Comparison of ENCODE assay signal across 7 cellular contexts in genomic region chr19:40571005-40571318, GRCh38. TPM values are rescaled to one million over a fixed set of nuclear protein-coding genes. Genes with fewer than 3 reads are reported as not detected.
A peak's percentile ranks its signal among the peaks of the same experiment; 100 is the strongest.
DNase-seq lines count a peak whose midpoint lies in the region; ATAC-seq and TF ChIP-seq lines count a peak whose summit lies in the region.

No MANE protein-coding gene starts in this region.

- no peak overlapping the region for H2BK5ac ChIP-seq in mesendoderm (ENCODE audit: low read length)

- H3K4me3 ChIP-seq in esophagus squamous epithelium (peak overlapping the region in 2 of 4 donors; percentile 40 to 68), mesendoderm (ENCODE audit: low read length) (no peak overlapping the region)

- TF ChIP-seq CTCF in esophagus squamous epithelium (IDR thresholded peaks at IDR 0.05): no peak

- H3K4me3 Mint-ChIP-seq in stimulated activated effector memory CD8-positive, alpha-beta T cell treated with anti-CD3 and anti-CD28 coated beads, Interleukin-12 subunit alpha, Interleukin-12 subunit beta, amount 100 ng/mL, for 72 hours: peak overlapping the region; percentile 62

- no peaks in the 10 kb centered on the region for H3K9me3 Mint-ChIP-seq in stimulated activated effector memory CD8-positive, alpha-beta T cell treated with anti-CD3 and anti-CD28 coated beads, Interleukin-12 subunit alpha, Interleukin-12 subunit beta, amount 100 ng/mL, for 72 hours

- H3K36me3 Mint-ChIP-seq in stimulated activated effector memory CD8-positive, alpha-beta T cell treated with anti-CD3 and anti-CD28 coated beads, Interleukin-12 subunit alpha, Interleukin-12 subunit beta, amount 100 ng/mL, for 72 hours: peaks cover 7% of the 10 kb centered on the region

- H3K9ac ChIP-seq in mesendoderm (ENCODE audit: low read length): no peak overlapping the region

- peak overlapping the region; percentile 32 for H3K27ac Mint-ChIP-seq in stimulated activated effector memory CD8-positive, alpha-beta T cell treated with anti-CD3 and anti-CD28 coated beads, Interleukin-12 subunit alpha, Interleukin-12 subunit beta, amount 100 ng/mL, for 72 hours

- H4K8ac ChIP-seq in mesendoderm (ENCODE audit: low read depth, low read length): no peak overlapping the region

- in situ Hi-C loops in G401 (cut with HindIII; ENCODE audit: low sequenced_read_pairs): no loop called here

- peaks cover 22% of the 10 kb centered on the region for H3K4me1 Mint-ChIP-seq in stimulated activated effector memory CD8-positive, alpha-beta T cell treated with anti-CD3 and anti-CD28 coated beads, Interleukin-12 subunit alpha, Interleukin-12 subunit beta, amount 100 ng/mL, for 72 hours

- no peak overlapping the region for H3K23ac ChIP-seq in mesendoderm (ENCODE audit: low read length)

- no peaks in the 10 kb centered on the region for H3K79me1 ChIP-seq in mesendoderm (ENCODE audit: low read length)

- no peak overlapping the region for H2AK5ac ChIP-seq in mesendoderm (ENCODE audit: low read length)

- TF ChIP-seq POLR2A in Raji (IDR thresholded peaks at IDR 0.05; ENCODE audit: insufficient read depth, low read depth, low read length): peak; percentile 10; the same call in 1 of the 2 replicates
- TF ChIP-seq POLR2A in esophagus squamous epithelium (IDR thresholded peaks at IDR 0.05): no peak

- H3K56ac ChIP-seq in mesendoderm (ENCODE audit: low read length): no peak overlapping the region

- H3K9me3 ChIP-seq in esophagus squamous epithelium: no peaks in the 10 kb centered on the region

- H3K4me2 ChIP-seq in mesendoderm (ENCODE audit: low read length): no peak overlapping the region

- ATAC-seq in GM21723 (IDR thresholded peaks at IDR 0.05; ENCODE audit: unreplicated experiment) (peak; percentile 3), GM21528 (IDR thresholded peaks at IDR 0.05; ENCODE audit: low FRiP score, unreplicated experiment) (no peak)
- ATAC-seq in stimulated activated effector memory CD8-positive, alpha-beta T cell treated with anti-CD3 and anti-CD28 coated beads, Interleukin-12 subunit alpha, Interleukin-12 subunit beta, amount 100 ng/mL, for 72 hours: no peak

- DNase-seq in esophagus squamous epithelium (lab: John Stamatoyannopoulos, UW) (no peak), G401 (ENCODE audit: low spot score) (no peak), mesendoderm (no peak)
- no peak for DNase-seq in stimulated activated effector memory CD8-positive, alpha-beta T cell treated with anti-CD3 and anti-CD28 coated beads, Interleukin-12 subunit alpha, Interleukin-12 subunit beta, amount 100 ng/mL, for 72 hours (ENCODE audit: low spot score in 2 of 2)

- no peaks in the 10 kb centered on the region for H3K36me3 ChIP-seq in esophagus squamous epithelium
- no peaks in the 10 kb centered on the region for H3K36me3 ChIP-seq in mesendoderm (ENCODE audit: control insufficient read depth, insufficient read depth, low read length)

- WGBS in esophagus squamous epithelium, 2 donors: 22 to 42% methylated on average over 3 of the region's 3 CpGs
- no CpG with 5 or more reads among the region's 3 CpGs for WGBS in mesendoderm (ENCODE audit: extremely low coverage, insufficient coverage, low lambda C conversion rate)

- intact Hi-C loops in esophagus squamous epithelium (cut with DNase I): no loop called here

- H3K4me1 ChIP-seq in esophagus squamous epithelium: peaks cover 12 to 27% (median 13%) of the 10 kb centered on the region in 3 donors
- H3K4me1 ChIP-seq in mesendoderm (ENCODE audit: control insufficient read depth, low read depth, low read length): peaks cover 3% of the 10 kb centered on the region

- H3K4ac ChIP-seq in mesendoderm (ENCODE audit: low read depth, low read length): no peak overlapping the region

- no peak overlapping the region for H3K18ac ChIP-seq in mesendoderm (ENCODE audit: low read length)

- H3K27ac ChIP-seq in esophagus squamous epithelium (peak overlapping the region; percentile 31 to 80 (median 74)), mesendoderm (ENCODE audit: low read depth, low read length) (no peak overlapping the region)

- no peak overlapping the region for H2BK120ac ChIP-seq in mesendoderm (ENCODE audit: low read depth, low read length)

- H3K27me3 ChIP-seq in esophagus squamous epithelium (peaks cover 7 to 34% (median 15%) of the 10 kb centered on the region in 4 donors), mesendoderm (ENCODE audit: insufficient read depth, low read length, poor library complexity) (peaks cover 26% of the 10 kb centered on the region)

- H3K79me2 ChIP-seq in mesendoderm (ENCODE audit: control insufficient read depth, insufficient read depth, low read length): no peaks in the 10 kb centered on the region

- H2BK15ac ChIP-seq in mesendoderm (replicated peaks; ENCODE audit: low read depth): no peak overlapping the region

- H4K5ac ChIP-seq in mesendoderm (ENCODE audit: low read length): no peak overlapping the region

RNA-seq across cellular contexts. Expression of gene SHKBP1, which starts 5.7 kb away (rescaled TPM):
- 10 to 100 TPM; 42.3 to 77.9 (median 49.8) TPM for total RNA-seq in esophagus squamous epithelium
- 74.5 and 115 TPM in 2 replicates for total RNA-seq in G401 (2014; rRNA removed; shearing (Covaris generic))
- 52.1 TPM for polyA plus RNA-seq in mesendoderm (2013, experiment 1 of 2)
- polyA plus RNA-seq in mesendoderm (2013, experiment 2 of 2): 49.6 TPM

RNA-seq across cellular contexts. Expression of gene LTBP4, which starts 30.2 kb away (rescaled TPM):
- 100 to 1,000 TPM in 1 of 4 donors, 10 to 100 TPM in 3; 43.5 to 249 (median 65.5) TPM for total RNA-seq in esophagus squamous epithelium
- total RNA-seq in G401 (2014; rRNA removed; shearing (Covaris generic)): 54.8 and 64.4 TPM in 2 replicates
- polyA plus RNA-seq in mesendoderm (2013, experiment 1 of 2): 28.7 TPM
- 28.9 TPM for polyA plus RNA-seq in mesendoderm (2013, experiment 2 of 2)
